14 cellular contexts compared by ENCODE assay signal in the genomic region with DNA sequence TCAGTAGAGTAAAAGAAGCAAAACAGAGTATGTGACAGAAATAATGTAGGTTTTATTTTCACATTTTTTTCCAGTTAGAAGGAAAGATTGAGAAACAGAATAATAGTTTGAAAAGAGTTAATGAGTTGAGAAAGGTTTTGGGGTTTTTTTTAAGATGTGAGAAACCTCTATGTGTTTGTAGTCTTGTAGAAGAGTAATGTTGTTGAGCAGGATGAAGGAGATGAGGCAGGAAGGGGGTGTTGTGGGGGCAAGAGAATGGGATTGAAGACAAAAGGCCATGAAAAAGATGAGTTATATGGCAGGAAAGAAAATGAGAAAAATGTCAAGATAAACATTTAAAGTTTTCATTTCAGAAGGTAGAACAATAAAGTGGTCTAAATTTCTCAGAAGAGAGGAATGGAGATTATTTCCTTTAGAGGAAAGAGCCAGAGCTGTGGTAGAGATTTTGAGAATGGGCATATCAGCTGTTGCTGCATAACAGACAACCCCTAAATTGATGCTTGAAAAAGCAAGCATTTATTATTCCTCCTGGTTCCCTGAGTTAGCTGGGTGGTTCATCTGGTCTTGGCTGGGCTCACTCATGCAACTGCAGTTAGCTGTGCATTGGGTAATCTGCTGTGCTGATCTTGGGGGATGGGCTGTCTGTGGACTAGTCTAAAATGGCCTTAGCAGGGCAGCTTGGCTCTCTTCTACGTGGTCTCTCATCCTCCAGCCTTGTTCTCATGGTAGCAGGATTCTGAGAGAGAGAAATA. TPM values are rescaled to one million over a fixed set of nuclear protein-coding genes. Genes with fewer than 3 reads are reported as not detected.
DNase-seq lines count a peak whose midpoint lies in the region; ATAC-seq, FAIRE-seq and TF ChIP-seq lines count a peak whose summit lies in the region.
"Had no signal": no experiment of that assay in that cellular context is flagged by ENCODE, and none has a peak within 500 bp of the region (broad histone marks: within the 10 kb centered on the region; RNA-seq: fewer than 3 reads in every experiment).

No MANE protein-coding gene starts in this region.

- 13% methylated on average over 1 of the region's 1 CpG for WGBS in K562 (ENCODE audit: insufficient coverage, low coverage, missing lambda C conversion rate)
- no CpG with 5 or more reads among the region's 1 CpG for WGBS in HepG2 (ENCODE audit: low lambda C conversion rate)

- DNase-seq in Ammon's horn (ENCODE audit: low spot score): peak; percentile 17
- peak; percentile 28 for DNase-seq in GM23338 (ENCODE audit: low spot score)
- DNase-seq in K562 (ENCODE audit: extremely low read depth in 1 of 4, low spot score in 3 of 4): peak in 3 of 4 experiments; percentile 8 to 47 (median 33)
- DNase-seq in HepG2 (ENCODE audit: low spot score): no peak
- DNase-seq in HAP-1 (ENCODE audit: low spot score in 2 of 2): no peak
- DNase-seq in NCI-H1048 (lab: John Stamatoyannopoulos, UW): no peak
- DNase-seq in GDM1 (lab: John Stamatoyannopoulos, UW): no peak
- DNase-seq: activated effector memory CD4-positive, alpha-beta T cell treated with anti-CD3 and anti-CD28 coated beads, Interleukin-2, amount 50 U/mL, for 16 hours; lower lobe of right lung; NCI-H510A treated with DMSO at 0.1 percent for 48 hours; T-helper 9 cell had no signal

- H3F3A ChIP-seq in GM23338 (replicated peaks; ENCODE audit: low read depth): no peaks in the 10 kb centered on the region

- TF ChIP-seq RAD21 in K562 (CRISPR knock-in tag; conservative IDR thresholded peaks at IDR 0.05 in 1 of 2, IDR thresholded peaks at IDR 0.05 in 1 of 2): peak in 1 of 2 experiments; percentile 5; a peak in 1 of 4 replicates
- no peak for TF ChIP-seq RAD21 in HepG2 (CRISPR knock-in tag; IDR thresholded peaks at IDR 0.05)

- POLR2A ChIA-PET in K562 (lab: Yijun Ruan, JAX) (interaction anchor here (0.8 to 1.1 kb wide), 2 partner anchors 9 to 181 kb away, joined by 3 read pairs; no protein-coding TSS in a partner anchor), HepG2 (lab: Yijun Ruan, JAX) (interaction anchor here (1.6 kb wide), 1 partner anchor 84 kb away, joined by 7 read pairs; no protein-coding TSS in a partner anchor)

- H3K9me3 Mint-ChIP-seq in GM23338: no peaks in the 10 kb centered on the region
- H3K9me3 Mint-ChIP-seq: IgD-negative memory B cell had no signal

- no peaks in the 10 kb centered on the region for H3K9me3 ChIP-seq in K562 (replicated peaks; ENCODE audit: control insufficient read depth, insufficient read depth, low read depth, low read length)
- no peaks in the 10 kb centered on the region for H3K9me3 ChIP-seq in HepG2 (ENCODE audit: low read length)
- H3K9me3 ChIP-seq in HAP-1: no peaks in the 10 kb centered on the region
- H3K9me3 ChIP-seq: lower lobe of right lung had no signal

- H3K36me3 ChIP-seq in GM23338 (ENCODE audit: insufficient read depth): no peaks in the 10 kb centered on the region
- peaks cover 6% of the 10 kb centered on the region; the same call in 2 of the 3 replicates for H3K36me3 ChIP-seq in K562 (ENCODE audit: control insufficient read depth, insufficient read depth, low read length)
- peaks cover 9 to 34% of the 10 kb centered on the region in 2 experiments; a peak in 4 of 5 replicates for H3K36me3 ChIP-seq in HepG2 (replicated peaks in 1 of 2; ENCODE audit: control insufficient read depth in 1 of 2, insufficient read depth in 2 of 2, low read length in 2 of 2)
- peaks cover 2% of the 10 kb centered on the region for H3K36me3 ChIP-seq in HAP-1 (replicated peaks)

- no peaks in the 10 kb centered on the region for H3K27me3 Mint-ChIP-seq in GM23338 (ENCODE audit: insufficient read depth, low read depth, poor library complexity)
- H3K27me3 Mint-ChIP-seq: IgD-negative memory B cell had no signal

- H3K4me1 Mint-ChIP-seq in GM23338: 0 out of 3 replicates have a peak, but pooled peaks cover 2% of the 10 kb centered on the region

- ATAC-seq in GM23338 (peak; percentile 48), K562 (peak; percentile 82), HepG2 (no peak), HG03442 (IDR thresholded peaks at IDR 0.05; ENCODE audit: unreplicated experiment) (no peak)
- ATAC-seq: lower lobe of right lung had no signal

- H3K4me3 Mint-ChIP-seq in GM23338: no peak overlapping the region
- H3K4me3 Mint-ChIP-seq: IgD-negative memory B cell had no signal

- no peak for FAIRE-seq in K562 (lab: Jason Lieb, UNC)
- FAIRE-seq in HepG2 (lab: Jason Lieb, UNC): no peak
- FAIRE-seq: G401.6 had no signal

- TF ChIP-seq POLR2A in K562 (conservative IDR thresholded peaks at IDR 0.05) (no peak), HepG2 (IDR thresholded peaks at IDR 0.05; ENCODE audit: insufficient read depth in 1 of 2, low read depth in 2 of 2, low read length in 2 of 2) (no peak)

- in situ Hi-C loops in K562 (cut with MboI) (loop anchor here (10.0 kb wide), 1 partner anchor 243 kb away; no protein-coding TSS in a partner anchor), HepG2 (cut with HindIII; ENCODE audit: extremely low pct_ligation_motif_present, low pct_unique_long_range_greater_than_20kb) (loop anchor here (5.0 kb wide), 1 partner anchor 160 kb away; no protein-coding TSS in a partner anchor), HAP-1 (cut with MboI; ENCODE audit: low sequenced_read_pairs) (loop anchor here (25.0 kb wide), 1 partner anchor 335 kb away; a partner anchor contains a TSS)

- TF ChIP-seq CTCF in GM23338 (conservative IDR thresholded peaks at IDR 0.05; ENCODE audit: low read depth in 2 of 2) (no peak), K562 (IDR thresholded peaks at IDR 0.05 in 2 of 3, conservative IDR thresholded peaks at IDR 0.05 in 1 of 3; ENCODE audit: insufficient read depth in 2 of 3, low read depth in 1 of 3, low read length in 3 of 3) (no peak), HepG2 (CRISPR knock-in tag; IDR thresholded peaks at IDR 0.05) (no peak)

- no peaks in the 10 kb centered on the region for H3K36me3 Mint-ChIP-seq in GM23338 (ENCODE audit: low read depth)
- H3K36me3 Mint-ChIP-seq: IgD-negative memory B cell had no signal

- no TSS peak for BruUV-seq in K562 (replicated peaks; lab: Mats Ljungman, UMichigan)
- no TSS peak for BruUV-seq in HepG2 (replicated peaks; lab: Mats Ljungman, UMichigan)

- H3K4me3 ChIP-seq in GM23338 (no peak overlapping the region), K562 (no peak overlapping the region), HepG2 (replicated peaks in 1 of 3; ENCODE audit: insufficient read depth in 1 of 3, low read depth in 2 of 3, low read length in 3 of 3) (no peak overlapping the region), HAP-1 (no peak overlapping the region)
- H3K4me3 ChIP-seq: lower lobe of right lung had no signal

- no peak overlapping the region for H3K27ac ChIP-seq in GM23338 (ENCODE audit: low read depth)
- no peak overlapping the region for H3K27ac ChIP-seq in K562 (ENCODE audit: extremely low read depth, low read depth, low read length)
- no peak overlapping the region for H3K27ac ChIP-seq in HepG2 (ENCODE audit: extremely low read length, insufficient read depth, low read length)
- H3K27ac ChIP-seq: lower lobe of right lung had no signal

- H3K9ac ChIP-seq in K562 (ENCODE audit: insufficient read depth in 1 of 2, low read depth in 2 of 2, low read length in 2 of 2): no peak overlapping the region; a peak in 1 of 4 replicates
- no peak overlapping the region for H3K9ac ChIP-seq in HepG2 (ENCODE audit: insufficient read depth, low read depth, low read length)

- H3K4me1 ChIP-seq in GM23338 (ENCODE audit: insufficient read depth) (no peaks in the 10 kb centered on the region), K562 (replicated peaks in 1 of 2; ENCODE audit: control insufficient read depth in 2 of 2, insufficient read depth in 2 of 2, low read length in 2 of 2) (peaks cover 0 to 6% of the 10 kb centered on the region in 2 experiments; a peak in 2 of 5 replicates), HepG2 (ENCODE audit: insufficient read depth, low read length) (peaks cover 25% of the 10 kb centered on the region), HAP-1 (no peaks in the 10 kb centered on the region)

- H3K79me2 ChIP-seq in GM23338 (replicated peaks; ENCODE audit: insufficient read depth) (no peaks in the 10 kb centered on the region), K562 (ENCODE audit: control insufficient read depth, insufficient read depth, low read length) (no peaks in the 10 kb centered on the region), HepG2 (ENCODE audit: insufficient read depth, low read length) (no peaks in the 10 kb centered on the region)

- H3K4me2 ChIP-seq in GM23338 (no peak overlapping the region), K562 (ENCODE audit: insufficient read depth, low read length) (no peak overlapping the region), HepG2 (ENCODE audit: low read depth, low read length) (no peak overlapping the region)

- intact Hi-C loops in K562 (cut with micrococcal nuclease) (loop anchor here (5.0 kb wide), 2 partner anchors 35 to 85 kb away; no protein-coding TSS in a partner anchor), HepG2 (cut with micrococcal nuclease; ENCODE audit: unreplicated experiment) (no loop called here)

- CTCF ChIA-PET in K562 (lab: Yijun Ruan, JAX; ENCODE audit: low intra/inter-chr PET ratio) (no interaction called here), HepG2 (lab: Yijun Ruan, JAX; ENCODE audit: low intra/inter-chr PET ratio, low total read pairs) (no interaction called here)

- H2AFZ ChIP-seq in GM23338 (no peak overlapping the region), K562 (ENCODE audit: low read depth, low read length) (no peak overlapping the region), HepG2 (ENCODE audit: low read length) (no peak overlapping the region)

- 0 out of 2 replicates have a peak, but pooled peaks cover 2% of the 10 kb centered on the region for H4K20me1 ChIP-seq in GM23338 (replicated peaks; ENCODE audit: insufficient read depth)
- H4K20me1 ChIP-seq in K562 (replicated peaks; ENCODE audit: control insufficient read depth, insufficient read depth, low read length): no peaks in the 10 kb centered on the region
- H4K20me1 ChIP-seq in HepG2 (ENCODE audit: insufficient read depth, low read length): peaks cover 1% of the 10 kb centered on the region; the same call in 1 of the 2 replicates

- H3K27ac Mint-ChIP-seq in GM23338: no peak overlapping the region

- peaks cover 16% of the 10 kb centered on the region; the same call in 1 of the 2 replicates for H3K27me3 ChIP-seq in GM23338 (ENCODE audit: insufficient read depth)
- H3K27me3 ChIP-seq in K562 (ENCODE audit: control insufficient read depth in 2 of 2, insufficient read depth in 2 of 2, low read length in 2 of 2): no peaks in the 10 kb centered on the region
- no peaks in the 10 kb centered on the region for H3K27me3 ChIP-seq in HepG2 (ENCODE audit: control insufficient read depth in 1 of 2, insufficient read depth in 2 of 2, low read length in 2 of 2)
- H3K27me3 ChIP-seq in HAP-1 (ENCODE audit: low read depth): no peaks in the 10 kb centered on the region

- TF ChIP-seq EP300 in K562 (IDR thresholded peaks at IDR 0.05; ENCODE audit: low read length): no peak
- no peak for TF ChIP-seq EP300 in HepG2 (IDR thresholded peaks at IDR 0.05; ENCODE audit: low read depth in 2 of 2, low read length in 2 of 2)
- TF ChIP-seq EP300 in HepG2 (CRISPR knock-in tag; IDR thresholded peaks at IDR 0.05; ENCODE audit: borderline replicate concordance): no peak

- no peaks in the 10 kb centered on the region for H3K9me1 ChIP-seq in K562 (ENCODE audit: control insufficient read depth, insufficient read depth, low read length)

- no peaks in the 10 kb centered on the region for H3K9me2 ChIP-seq in GM23338 (ENCODE audit: insufficient read depth)

RNA-seq across cellular contexts. Expression of a gene that starts 27.1 kb away (rescaled TPM):
- total RNA-seq in GM23338 (2014; rRNA removed; shearing (Covaris generic)): 6.5 and 7.7 TPM in 2 replicates
- polyA plus RNA-seq in GM23338 (2016; fragmentation: Nextera tagmentation; extraction: Ambion mirVana): 8.7 and 9.0 TPM in 2 replicates
- total RNA-seq in K562 (2011; cell fraction: chromatin; rRNA removed; ENCODE audit: low replicate concordance): 8.4 and 24.4 TPM in 2 replicates
- 5.3 and 6.6 TPM in 2 replicates for total RNA-seq in K562 (2011; cell fraction: nucleolus; rRNA removed)
- total RNA-seq in K562 (2011; cell fraction: nucleoplasm; rRNA removed): 19.5 and 45.4 TPM in 2 replicates
- total RNA-seq in K562 (2014; rRNA removed): 10.9 and 19.9 TPM in 2 replicates
- total RNA-seq in K562 (2014; rRNA removed; fragmentation: Illumina TruSeq; extraction: Trizol): 27.0 and 30.1 TPM in 2 replicates
- 22.7 and 26.4 TPM in 2 replicates for total RNA-seq in K562 (2015; rRNA removed; fragmentation: Illumina TruSeq; extraction: Trizol)
- 20.3 and 20.8 TPM in 2 replicates for total RNA-seq in K562 (2021)
- polyA plus RNA-seq in K562 (2011; rRNA removed): 30.2 and 35.5 TPM in 2 replicates
- 17.8 and 34.1 TPM in 2 replicates for polyA plus RNA-seq in K562 (2011; cell fraction: cytosol; rRNA removed)
- 12.1 and 18.7 TPM in 2 replicates for polyA plus RNA-seq in K562 (2011; cell fraction: nucleus; rRNA removed)
- 19.1 and 24.3 TPM in 2 replicates for polyA plus RNA-seq in K562 (2012)
- 32.9 and 40.0 TPM in 2 replicates for polyA plus RNA-seq in K562 (2014; fragmentation: Illumina TruSeq; extraction: Trizol)
- 10 to 100 TPM; 11.7 TPM for polyA plus RNA-seq in K562 (2014; fragmentation: Nextera tagmentation; extraction: Ambion mirVana)
- polyA plus RNA-seq in K562 (2014; rRNA removed): 18.3 and 26.5 TPM in 2 replicates
- 41.2 and 46.4 TPM in 2 replicates for polyA minus RNA-seq in K562 (2011; rRNA and poly(A)+ RNA removed)
- 11.7 and 15.4 TPM in 2 replicates for polyA minus RNA-seq in K562 (2011; cell fraction: cytosol; rRNA and poly(A)+ RNA removed)
- polyA minus RNA-seq in K562 (2011; cell fraction: nucleus; rRNA and poly(A)+ RNA removed): 19.0 and 33.8 TPM in 2 replicates
- total RNA-seq in HepG2 (2016; rRNA removed; fragmentation: Illumina TruSeq; extraction: Trizol): 61.3 and 74.8 TPM in 2 replicates
- total RNA-seq in HepG2 (2016; cell fraction: cytosol; rRNA removed; fragmentation: Illumina TruSeq; extraction: Trizol; ENCODE audit: low read depth): 88.0 and 95.6 TPM in 2 replicates
- total RNA-seq in HepG2 (2016; cell fraction: insoluble cytoplasmic fraction; rRNA removed; fragmentation: Illumina TruSeq; extraction: Trizol): 58.9 and 64.6 TPM in 2 replicates
- 128 and 129 TPM in 2 replicates for total RNA-seq in HepG2 (2016; cell fraction: membrane; rRNA removed; fragmentation: Illumina TruSeq; extraction: Trizol)
- total RNA-seq in HepG2 (2016; cell fraction: nucleus; rRNA removed; fragmentation: Illumina TruSeq; extraction: Trizol): 59.7 and 63.0 TPM in 2 replicates
- 98.8 and 138 TPM in 2 replicates for polyA plus RNA-seq in HepG2 (2011; rRNA removed)
- polyA plus RNA-seq in HepG2 (2011; cell fraction: cytosol; rRNA removed): 83.2 and 123 TPM in 2 replicates
- 41.6 and 47.7 TPM in 2 replicates for polyA plus RNA-seq in HepG2 (2011; cell fraction: nucleus; rRNA removed)
- 90.8 and 126 TPM in 2 replicates for polyA plus RNA-seq in HepG2 (2012)
- polyA plus RNA-seq in HepG2 (2016; cell fraction: cytosol; fragmentation: Illumina TruSeq; extraction: Trizol; ENCODE audit: low read depth): 395 and 447 TPM in 2 replicates
- 136 and 158 TPM in 2 replicates for polyA plus RNA-seq in HepG2 (2016; cell fraction: insoluble cytoplasmic fraction; fragmentation: Illumina TruSeq; extraction: Trizol; ENCODE audit: low read depth)
- 409 and 421 TPM in 2 replicates for polyA plus RNA-seq in HepG2 (2016; cell fraction: membrane; fragmentation: Illumina TruSeq; extraction: Trizol; ENCODE audit: low read depth)
- 99.0 and 111 TPM in 2 replicates for polyA plus RNA-seq in HepG2 (2016; cell fraction: nucleus; fragmentation: Illumina TruSeq; extraction: Trizol; ENCODE audit: insufficient read depth, low read depth)
- polyA minus RNA-seq in HepG2 (2011; rRNA and poly(A)+ RNA removed; ENCODE audit: low replicate concordance): 25.3 and 38.9 TPM in 2 replicates
- polyA minus RNA-seq in HepG2 (2011; cell fraction: cytosol; rRNA and poly(A)+ RNA removed): 45.0 and 50.5 TPM in 2 replicates
- polyA minus RNA-seq in HepG2 (2011; cell fraction: nucleus; rRNA and poly(A)+ RNA removed): 114 and 122 TPM in 2 replicates

Comparison
In these comparisons a context has a peak if more than half of its experiments do, and no peak if none do; other contexts are left out.
1. DNase-seq: peak in Ammon's horn (single experiment), GM23338 (single experiment) and K562 (3 of 4); none in HepG2 (single experiment), HAP-1 (0 of 2), NCI-H1048 (single experiment) and GDM1 (single experiment).
2. ATAC-seq: peak in GM23338 (single experiment) and K562 (single experiment); none in HepG2 (single experiment) and HG03442 (single experiment).